In the genomic region with DNA sequence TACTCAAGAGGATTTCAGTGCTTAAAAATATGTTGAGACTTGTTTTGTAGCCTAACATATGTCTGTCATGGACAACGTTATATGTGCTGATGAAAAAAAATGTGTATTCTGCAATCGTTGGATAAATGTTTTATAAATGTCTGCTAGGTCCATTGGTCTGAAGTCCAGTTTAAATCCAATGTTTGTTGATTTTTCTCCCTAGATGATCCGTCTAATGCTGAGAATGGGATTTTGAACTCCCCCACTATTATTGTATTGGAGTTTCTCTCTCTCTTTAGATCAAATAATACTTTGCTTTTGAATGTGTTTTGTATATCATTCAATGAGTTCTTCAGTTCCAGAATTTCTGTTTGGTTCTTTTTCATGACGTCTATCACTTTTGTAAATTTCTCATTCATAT, we compare ENCODE assay signal across 2 cellular contexts.
TF ChIP-seq lines count a peak whose summit lies in the region.

No MANE protein-coding gene starts in this region.

TF ChIP-seq in HEK293, 187 proteins besides CTCF, POLR2A, EP300 and RAD21:
- no peak for TF ChIP-seq ZBTB17 (tag by site-specific recombination; IDR thresholded peaks at IDR 0.05)
- TF ChIP-seq SETDB1 (IDR thresholded peaks at IDR 0.05; ENCODE audit: insufficient read length, low read length), result peak; percentile 61
- no peak for TF ChIP-seq MYNN (tag by site-specific recombination; IDR thresholded peaks at IDR 0.05; ENCODE audit: borderline replicate concordance)
- no peak for TF ChIP-seq ZSCAN16 (tag by site-specific recombination; IDR thresholded peaks at IDR 0.05)

TF ChIP-seq in HepG2, 621 proteins besides CTCF, POLR2A, EP300 and RAD21:
- no peak for TF ChIP-seq KLF12 (CRISPR knock-in tag; IDR thresholded peaks at IDR 0.05; ENCODE audit: borderline replicate concordance)
- TF ChIP-seq ZNF160 (CRISPR knock-in tag; IDR thresholded peaks at IDR 0.05), result peak; percentile 85
- no peak for TF ChIP-seq KDM1A (CRISPR knock-in tag; IDR thresholded peaks at IDR 0.05)
